Comparison of ENCODE assay signal across 20 cellular contexts in genomic region chr10:32166365-32166764, GRCh38.
"Had no signal": no experiment of that assay in that cellular context is flagged by ENCODE, and none has a peak within 500 bp of the region (broad histone marks: within the 10 kb centered on the region; RNA-seq: fewer than 3 reads in every experiment).

No MANE protein-coding gene starts in this region.

- DNase-seq: activated CD4-positive, alpha-beta memory T cell treated with anti-CD3 and anti-CD28 coated beads, Interleukin-2, amount 10 ng/mL, durations not matched to agents 7 days and 5 days; activated CD4-positive, alpha-beta T cell treated with anti-CD3 and anti-CD28 coated beads for 4 hours; activated effector memory CD4-positive, alpha-beta T cell treated with Interleukin-2 at 50 U/mL for 16 hours; activated naive CD4-positive, alpha-beta T cell treated with anti-CD3 and anti-CD28 coated beads, Interleukin-2, amount 50 U/mL, for 16 hours; activated T-cell treated with anti-CD3 and anti-CD28 coated beads, Interleukin-2, amount 50 U/mL, for 4 hours; adrenal gland; dorsolateral prefrontal cortex; endodermal cell; erythroblast; natural killer cell; stimulated activated CD4-positive, alpha-beta T cell treated with anti-CD3 and anti-CD28 coated beads, Interleukin-4, amount 100 ng/mL, for 4 hours; stimulated activated CD8-positive, alpha-beta memory T cell treated with anti-CD3 and anti-CD28 coated beads, Interleukin-4, amount 100 ng/mL, for 48 hours; stimulated activated naive CD4-positive, alpha-beta T cell treated with Interleukin-2 at 50 U/mL for 16 hours; substantia nigra had no signal

- ATAC-seq: activated T-cell treated with anti-CD3 and anti-CD28 coated beads, Interleukin-2, amount 50 U/mL, for 4 hours; natural killer cell; WTC11 had no signal

- H3K4me3 ChIP-seq: adrenal gland, cardiac muscle cell, dorsolateral prefrontal cortex, lung, skin epidermis, tibial nerve, vagina had no signal
